23 cellular contexts compared by ENCODE assay signal in the genomic region with DNA sequence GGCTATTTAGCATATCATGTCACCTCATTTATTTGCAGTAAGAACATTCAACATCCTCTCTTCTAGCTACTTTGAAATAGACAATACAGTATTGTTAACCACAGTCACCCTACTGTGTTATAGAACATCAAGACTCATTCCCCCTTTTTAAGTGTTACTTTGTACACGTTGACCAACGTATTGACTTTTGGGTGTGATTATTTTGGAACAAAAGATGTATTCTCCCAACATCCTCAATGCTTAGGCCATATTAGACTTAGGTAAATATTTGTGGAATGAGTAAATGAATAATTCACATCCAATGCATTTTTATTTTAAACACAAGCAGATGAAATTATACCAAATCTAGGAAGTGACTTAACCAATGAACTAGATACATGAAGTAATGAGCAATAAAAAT.
"Had no signal": no experiment of that assay in that cellular context is flagged by ENCODE, and none has a peak within 500 bp of the region (broad histone marks: within the 10 kb centered on the region; RNA-seq: fewer than 3 reads in every experiment).

No MANE protein-coding gene starts in this region.

- H3K9me3 Mint-ChIP-seq: activated CD4-positive, alpha-beta memory T cell treated with anti-CD3 and anti-CD28 coated beads for 36 hours; activated T-cell treated with anti-CD3 and anti-CD28 coated beads, Interleukin-2, amount 50 U/mL, for 72 hours; central memory CD8-positive, alpha-beta T cell; nephron; stimulated activated effector memory CD8-positive, alpha-beta T cell treated with anti-CD3 and anti-CD28 coated beads, Interleukin-12 subunit alpha, Interleukin-12 subunit beta, amount 100 ng/mL, for 72 hours had no signal

- H3K36me3 ChIP-seq: breast epithelium, tibial nerve had no signal

- H3K27me3 Mint-ChIP-seq: activated CD4-positive, alpha-beta memory T cell treated with anti-CD3 and anti-CD28 coated beads for 36 hours; activated naive CD8-positive, alpha-beta T cell treated with anti-CD3 and anti-CD28 coated beads, Interleukin-2, amount 10 ng/mL, durations not matched to agents 7 days and 5 days; central memory CD8-positive, alpha-beta T cell; stimulated activated naive CD8-positive, alpha-beta T cell treated with anti-CD3 and anti-CD28 coated beads, Interleukin-15, amount 100 ng/mL, for 72 hours had no signal

- H3K4me3 ChIP-seq: breast epithelium, tibial nerve had no signal

- ATAC-seq: activated T-cell treated with anti-CD3 and anti-CD28 coated beads, Interleukin-2, amount 50 U/mL, for 72 hours; left ventricle myocardium superior; sciatic nerve; stimulated activated effector memory CD8-positive, alpha-beta T cell treated with anti-CD3 and anti-CD28 coated beads, Interleukin-12 subunit alpha, Interleukin-12 subunit beta, amount 100 ng/mL, for 72 hours; stimulated activated naive CD8-positive, alpha-beta T cell treated with anti-CD3 and anti-CD28 coated beads, Interleukin-15, amount 100 ng/mL, for 72 hours had no signal

- H3K27me3 ChIP-seq: breast epithelium, tibial nerve had no signal

- H3K4me3 Mint-ChIP-seq: activated CD4-positive, alpha-beta memory T cell treated with anti-CD3 and anti-CD28 coated beads for 36 hours; activated naive CD4-positive, alpha-beta T cell treated with anti-CD3 and anti-CD28 coated beads for 36 hours; activated naive CD8-positive, alpha-beta T cell treated with anti-CD3 and anti-CD28 coated beads, Interleukin-2, amount 10 ng/mL, durations not matched to agents 7 days and 5 days; activated T-cell treated with anti-CD3 and anti-CD28 coated beads, Interleukin-2, amount 50 U/mL, for 72 hours; central memory CD8-positive, alpha-beta T cell; nephron; stimulated activated effector memory CD8-positive, alpha-beta T cell treated with anti-CD3 and anti-CD28 coated beads, Interleukin-12 subunit alpha, Interleukin-12 subunit beta, amount 100 ng/mL, for 72 hours; stimulated activated naive CD8-positive, alpha-beta T cell treated with anti-CD3 and anti-CD28 coated beads, Interleukin-15, amount 100 ng/mL, for 72 hours had no signal

- H3K27ac Mint-ChIP-seq: activated CD4-positive, alpha-beta memory T cell treated with anti-CD3 and anti-CD28 coated beads for 36 hours; activated naive CD4-positive, alpha-beta T cell treated with anti-CD3 and anti-CD28 coated beads for 36 hours; activated naive CD8-positive, alpha-beta T cell treated with anti-CD3 and anti-CD28 coated beads, Interleukin-2, amount 10 ng/mL, durations not matched to agents 7 days and 5 days; activated T-cell treated with anti-CD3 and anti-CD28 coated beads, Interleukin-2, amount 50 U/mL, for 72 hours; nephron; stimulated activated effector memory CD8-positive, alpha-beta T cell treated with anti-CD3 and anti-CD28 coated beads, Interleukin-12 subunit alpha, Interleukin-12 subunit beta, amount 100 ng/mL, for 72 hours; stimulated activated naive CD8-positive, alpha-beta T cell treated with anti-CD3 and anti-CD28 coated beads, Interleukin-15, amount 100 ng/mL, for 72 hours had no signal

- DNase-seq: activated CD4-positive, alpha-beta memory T cell treated with anti-CD3 and anti-CD28 coated beads for 36 hours; activated CD4-positive, alpha-beta T cell treated with anti-CD3 and anti-CD28 coated beads for 48 hours; activated CD4-positive, CD25-positive, alpha-beta regulatory T cell; activated effector memory CD4-positive, alpha-beta T cell treated with Interleukin-2 at 50 U/mL for 16 hours; activated naive CD4-positive, alpha-beta T cell treated with anti-CD3 and anti-CD28 coated beads for 36 hours; activated naive CD8-positive, alpha-beta T cell treated with anti-CD3 and anti-CD28 coated beads, Interleukin-2, amount 10 ng/mL, durations not matched to agents 7 days and 5 days; activated T-cell treated with anti-CD3 and anti-CD28 coated beads, Interleukin-2, amount 50 U/mL, for 72 hours; amniotic stem cell; effector memory CD4-positive, alpha-beta T cell; foreskin melanocyte; hippocampal formation; left ventricle myocardium superior; mammary epithelial cell; midbrain; small intestine; stimulated activated CD4-positive, alpha-beta T cell treated with anti-CD3 and anti-CD28 coated beads, Interleukin-2, amount 100 ng/mL, for 24 hours; stimulated activated naive CD8-positive, alpha-beta T cell treated with anti-CD3 and anti-CD28 coated beads, Interleukin-15, amount 100 ng/mL, for 72 hours had no signal

- H3K27ac ChIP-seq: breast epithelium, tibial nerve had no signal

- FAIRE-seq: small intestine had no signal

- H3K36me3 Mint-ChIP-seq: activated CD4-positive, alpha-beta memory T cell treated with anti-CD3 and anti-CD28 coated beads for 36 hours; activated naive CD8-positive, alpha-beta T cell treated with anti-CD3 and anti-CD28 coated beads, Interleukin-2, amount 10 ng/mL, durations not matched to agents 7 days and 5 days; stimulated activated effector memory CD8-positive, alpha-beta T cell treated with anti-CD3 and anti-CD28 coated beads, Interleukin-12 subunit alpha, Interleukin-12 subunit beta, amount 100 ng/mL, for 72 hours had no signal

- H3K4me1 Mint-ChIP-seq: central memory CD8-positive, alpha-beta T cell; nephron; stimulated activated effector memory CD8-positive, alpha-beta T cell treated with anti-CD3 and anti-CD28 coated beads, Interleukin-12 subunit alpha, Interleukin-12 subunit beta, amount 100 ng/mL, for 72 hours; stimulated activated naive CD8-positive, alpha-beta T cell treated with anti-CD3 and anti-CD28 coated beads, Interleukin-15, amount 100 ng/mL, for 72 hours had no signal

- H3K4me1 ChIP-seq: breast epithelium, tibial nerve had no signal

- H3K9me3 ChIP-seq: breast epithelium, tibial nerve had no signal
